In genomic region chr19:7292950-7293794, GRCh38 we compare ENCODE assay signal across 8 cellular contexts. TPM values are rescaled to one million over a fixed set of nuclear protein-coding genes. Genes with fewer than 3 reads are reported as not detected.
DNase-seq lines count a peak whose midpoint lies in the region; ATAC-seq, FAIRE-seq and TF ChIP-seq lines count a peak whose summit lies in the region.

No MANE protein-coding gene starts in this region.

- no peak overlapping the region for H3K4me3 ChIP-seq in CD8-positive, alpha-beta T cell (ENCODE audit: low read depth, low read length)
- peak overlapping the region; percentile 59 for H3K4me3 ChIP-seq in astrocyte (ENCODE audit: insufficient read depth, low read depth, low read length)

- no peaks in the 10 kb centered on the region for H3K9me3 ChIP-seq in CD8-positive, alpha-beta T cell (ENCODE audit: low read length)
- no peaks in the 10 kb centered on the region for H3K9me3 ChIP-seq in astrocyte (ENCODE audit: insufficient read depth, low read depth, low read length)

- H3K27ac Mint-ChIP-seq in CD8-positive, alpha-beta T cell, result no peak overlapping the region
- H3K27ac Mint-ChIP-seq in astrocyte (ENCODE audit: unreplicated experiment), result no peak overlapping the region

- intact Hi-C loops in CD8-positive, alpha-beta T cell (cut with DNase I, micrococcal nuclease), result no loop called here

- peaks cover 11% of the 10 kb centered on the region for H3K4me1 Mint-ChIP-seq in CD8-positive, alpha-beta T cell (ENCODE audit: low read depth)
- no peaks in the 10 kb centered on the region for H3K4me1 Mint-ChIP-seq in astrocyte (ENCODE audit: low read depth, unreplicated experiment)

- peaks cover 7% of the 10 kb centered on the region for H3K4me1 ChIP-seq in CD8-positive, alpha-beta T cell (ENCODE audit: insufficient read depth, low read length)
- peaks cover 6% of the 10 kb centered on the region for H3K4me1 ChIP-seq in astrocyte (ENCODE audit: insufficient read depth, low read length)

- peaks cover 38% of the 10 kb centered on the region for H3K27me3 Mint-ChIP-seq in CD8-positive, alpha-beta T cell (ENCODE audit: low read depth)
- peaks cover 13% of the 10 kb centered on the region for H3K27me3 Mint-ChIP-seq in astrocyte (ENCODE audit: low read depth, unreplicated experiment)

- POLR2A ChIA-PET in CD8-positive, alpha-beta T cell (lab: Charles Lee), result interaction anchor here (1.5 kb wide), 1 partner anchor 12 kb away, joined by 3 read pairs; no protein-coding TSS in a partner anchor

- peak overlapping the region; percentile 79 for H3K9ac ChIP-seq in astrocyte (ENCODE audit: low read length)

- H3K27me3 ChIP-seq in CD8-positive, alpha-beta T cell (ENCODE audit: insufficient read depth, low read length), result peaks cover 10% of the 10 kb centered on the region
- no peaks in the 10 kb centered on the region for H3K27me3 ChIP-seq in astrocyte (ENCODE audit: insufficient read depth, low read length)

- CTCF ChIA-PET in CD8-positive, alpha-beta T cell (lab: Charles Lee), result no interaction called here

- H3K27ac ChIP-seq in CD8-positive, alpha-beta T cell (ENCODE audit: low read depth, low read length), result no peak overlapping the region
- no peak overlapping the region for H3K27ac ChIP-seq in astrocyte (ENCODE audit: low read depth, low read length)

- H3K4me2 ChIP-seq in astrocyte (ENCODE audit: low read length), result peak overlapping the region; percentile 95

- peak overlapping the region; percentile 49 for H3K4me3 Mint-ChIP-seq in CD8-positive, alpha-beta T cell
- peak overlapping the region; percentile 81 for H3K4me3 Mint-ChIP-seq in astrocyte (ENCODE audit: unreplicated experiment)

- peak overlapping the region; percentile 69 for H2AFZ ChIP-seq in astrocyte (ENCODE audit: low read depth, low read length)

- no peak for ATAC-seq in CD8-positive, alpha-beta T cell
- ATAC-seq in HG02885 (IDR thresholded peaks at IDR 0.05; ENCODE audit: poor library complexity, unreplicated experiment) (peak; percentile 7), HG03378 (IDR thresholded peaks at IDR 0.05; ENCODE audit: unreplicated experiment) (no peak), HG02840 (IDR thresholded peaks at IDR 0.05; ENCODE audit: low FRiP score, unreplicated experiment) (no peak)

- H3K36me3 Mint-ChIP-seq in CD8-positive, alpha-beta T cell, result no peaks in the 10 kb centered on the region
- H3K36me3 Mint-ChIP-seq in astrocyte (ENCODE audit: low read depth, unreplicated experiment), result no peaks in the 10 kb centered on the region

- no peaks in the 10 kb centered on the region for H3K36me3 ChIP-seq in CD8-positive, alpha-beta T cell (ENCODE audit: insufficient read depth, low read length)
- no peaks in the 10 kb centered on the region for H3K36me3 ChIP-seq in astrocyte (ENCODE audit: insufficient read depth, low read length)

- H4K20me1 ChIP-seq in astrocyte (ENCODE audit: insufficient read depth, low read length), result peaks cover 7% of the 10 kb centered on the region

- H3K79me2 ChIP-seq in astrocyte (ENCODE audit: insufficient read depth, low read length), result no peaks in the 10 kb centered on the region

- TF ChIP-seq CTCF in CD8-positive, alpha-beta T cell (IDR thresholded peaks at IDR 0.05), result no peak
- TF ChIP-seq CTCF in astrocyte (IDR thresholded peaks at IDR 0.05; ENCODE audit: insufficient read depth, low read depth, low read length), result no peak

- FAIRE-seq in astrocyte (lab: Jason Lieb, UNC), result no peak

- peak in 1 of 7 experiments; percentile 4 for DNase-seq in CD8-positive, alpha-beta T cell
- no peak for DNase-seq in astrocyte (ENCODE audit: low read depth)
- peak; percentile 42 for DNase-seq in iPS-NIHi11 (ENCODE audit: low spot score)
- DNase-seq in stimulated activated CD8-positive, alpha-beta memory T cell treated with anti-CD3 and anti-CD28 coated beads, Interleukin-4, amount 100 ng/mL, for 48 hours, result peak; percentile 28
- no peak for DNase-seq in pons (ENCODE audit: low spot score)

- H3K9me3 Mint-ChIP-seq in CD8-positive, alpha-beta T cell, result no peaks in the 10 kb centered on the region
- H3K9me3 Mint-ChIP-seq in astrocyte (ENCODE audit: unreplicated experiment), result no peaks in the 10 kb centered on the region

RNA-seq across cellular contexts. Expression of gene INSR, which starts 1.0 kb away (rescaled TPM):
- total RNA-seq in CD8-positive, alpha-beta T cell, result under 1 TPM; 0.30 to 0.56 TPM
- 7.9 and 9.2 TPM in 2 replicates for total RNA-seq in astrocyte

RNA-seq across cellular contexts. Expression of gene ARHGEF18, which starts 55.6 kb away (rescaled TPM):
- 10 to 100 TPM; 78.8 to 81.0 TPM for total RNA-seq in CD8-positive, alpha-beta T cell
- total RNA-seq in astrocyte, result 44.6 and 45.2 TPM in 2 replicates

Comparison
In these comparisons a context has a peak if more than half of its experiments do, and no peak if none do; other contexts are left out.
1. DNase-seq: peak in iPS-NIHi11 (single experiment) and stimulated activated CD8-positive, alpha-beta memory T cell treated with anti-CD3 and anti-CD28 coated beads, Interleukin-4, amount 100 ng/mL, for 48 hours (single experiment); none in astrocyte (single experiment) and pons (single experiment).